19 cellular contexts compared by ENCODE assay signal in genomic region chr2:171515672-171516298, GRCh38. TPM values are rescaled to one million over a fixed set of nuclear protein-coding genes. Genes with fewer than 3 reads are reported as not detected.
DNase-seq lines count a peak whose midpoint lies in the region; ATAC-seq and TF ChIP-seq lines count a peak whose summit lies in the region.
"Had no signal": no experiment of that assay in that cellular context is flagged by ENCODE, and none has a peak within 500 bp of the region (broad histone marks: within the 10 kb centered on the region; RNA-seq: fewer than 3 reads in every experiment).

No MANE protein-coding gene starts in this region.

- H3K36me3 ChIP-seq in mucosa of descending colon (ENCODE audit: low read depth) (no peaks in the 10 kb centered on the region), ascending aorta (no peaks in the 10 kb centered on the region)
- H3K36me3 ChIP-seq: BLaER1, right atrium auricular region had no signal

- no peaks in the 10 kb centered on the region for H3K27me3 ChIP-seq in ascending aorta
- H3K27me3 ChIP-seq: right atrium auricular region had no signal

- no peak overlapping the region for H3K27ac ChIP-seq in ascending aorta
- H3K27ac ChIP-seq: BLaER1, coronary artery, right atrium auricular region had no signal

- peak overlapping the region; percentile 49 for H3K27ac Mint-ChIP-seq in dendritic cell treated with granulocyte-macrophage colony-stimulating factor and Interleukin-4, amounts not matched to agents 40 ng/mL and 50 ng/mL, for 4 days
- H3K27ac Mint-ChIP-seq: activated CD4-positive, alpha-beta memory T cell treated with anti-CD3 and anti-CD28 coated beads, Interleukin-2, amount 10 ng/mL, durations not matched to agents 7 days and 5 days; naive B cell; stimulated activated naive CD8-positive, alpha-beta T cell treated with anti-CD3 and anti-CD28 coated beads, Interleukin-15, Interleukin-2, amounts not matched to agents 100 ng/mL and 50 ng/mL, for 24 hours had no signal

- DNase-seq in EL (peak; percentile 79), RPMI7951 (ENCODE audit: low read depth) (peak; percentile 86), mucosa of descending colon (no peak), midbrain (lab: John Stamatoyannopoulos, UW) (no peak), NCI-H1417 treated with DMSO at 0.1 percent for 48 hours (lab: John Stamatoyannopoulos, UW) (no peak), GM19240 (ENCODE audit: insufficient read length, low spot score) (no peak), ascending aorta (ENCODE audit: low spot score in 2 of 2) (no peak)
- DNase-seq: activated CD4-positive, alpha-beta memory T cell treated with anti-CD3 and anti-CD28 coated beads, Interleukin-2, amount 10 ng/mL, durations not matched to agents 7 days and 5 days; activated naive CD4-positive, alpha-beta T cell treated with Interleukin-2 at 50 U/mL for 16 hours; DMS79 treated with DMSO at 0.1 percent for 48 hours; kidney glomerular epithelial cell; naive B cell; NCI-H510A; RPMI8226 had no signal

- intact Hi-C loops in dendritic cell treated with granulocyte-macrophage colony-stimulating factor and Interleukin-4, amounts not matched to agents 40 ng/mL and 50 ng/mL, for 4 days (cut with micrococcal nuclease): no loop called here
- intact Hi-C loops in mucosa of descending colon (cut with DNase I, micrococcal nuclease) (no loop called here), ascending aorta (cut with DNase I) (no loop called here)

- H3K4me3 ChIP-seq in mucosa of descending colon (no peak overlapping the region), ascending aorta (no peak overlapping the region)
- H3K4me3 ChIP-seq: BLaER1, coronary artery, right atrium auricular region had no signal

- no peaks in the 10 kb centered on the region for H3K4me1 ChIP-seq in mucosa of descending colon (ENCODE audit: low read depth)
- no peaks in the 10 kb centered on the region for H3K4me1 ChIP-seq in ascending aorta

- H3K27me3 Mint-ChIP-seq in dendritic cell treated with granulocyte-macrophage colony-stimulating factor and Interleukin-4, amounts not matched to agents 40 ng/mL and 50 ng/mL, for 4 days: peaks cover 1% of the 10 kb centered on the region

- no peak overlapping the region for H3K4me3 Mint-ChIP-seq in dendritic cell treated with granulocyte-macrophage colony-stimulating factor and Interleukin-4, amounts not matched to agents 40 ng/mL and 50 ng/mL, for 4 days
- H3K4me3 Mint-ChIP-seq: activated CD4-positive, alpha-beta memory T cell treated with anti-CD3 and anti-CD28 coated beads, Interleukin-2, amount 10 ng/mL, durations not matched to agents 7 days and 5 days; naive B cell; stimulated activated naive CD8-positive, alpha-beta T cell treated with anti-CD3 and anti-CD28 coated beads, Interleukin-15, Interleukin-2, amounts not matched to agents 100 ng/mL and 50 ng/mL, for 24 hours had no signal

- peaks cover 47% of the 10 kb centered on the region for H3K4me1 Mint-ChIP-seq in dendritic cell treated with granulocyte-macrophage colony-stimulating factor and Interleukin-4, amounts not matched to agents 40 ng/mL and 50 ng/mL, for 4 days (ENCODE audit: low read depth)

- no peaks in the 10 kb centered on the region for H3K36me3 Mint-ChIP-seq in dendritic cell treated with granulocyte-macrophage colony-stimulating factor and Interleukin-4, amounts not matched to agents 40 ng/mL and 50 ng/mL, for 4 days (ENCODE audit: low read depth)
- H3K36me3 Mint-ChIP-seq: naive B cell had no signal

- no peak for TF ChIP-seq CTCF in mucosa of descending colon (IDR thresholded peaks at IDR 0.05)
- no peak for TF ChIP-seq CTCF in ascending aorta (IDR thresholded peaks at IDR 0.05)

- H3K9me3 Mint-ChIP-seq in dendritic cell treated with granulocyte-macrophage colony-stimulating factor and Interleukin-4, amounts not matched to agents 40 ng/mL and 50 ng/mL, for 4 days: no peaks in the 10 kb centered on the region
- H3K9me3 Mint-ChIP-seq: activated CD4-positive, alpha-beta memory T cell treated with anti-CD3 and anti-CD28 coated beads, Interleukin-2, amount 10 ng/mL, durations not matched to agents 7 days and 5 days; naive B cell; stimulated activated naive CD8-positive, alpha-beta T cell treated with anti-CD3 and anti-CD28 coated beads, Interleukin-15, Interleukin-2, amounts not matched to agents 100 ng/mL and 50 ng/mL, for 24 hours had no signal

- peak; percentile 56 for ATAC-seq in mucosa of descending colon

- H3K9me3 ChIP-seq in mucosa of descending colon (no peaks in the 10 kb centered on the region), ascending aorta (no peaks in the 10 kb centered on the region)
- H3K9me3 ChIP-seq: right atrium auricular region had no signal

RNA-seq across cellular contexts. Expression of gene CYBRD1, which starts 6.5 kb away (rescaled TPM):
- total RNA-seq in RPMI7951 (2014; rRNA removed; shearing (Covaris generic)): 125 and 139 TPM in 2 replicates
- 100 to 1,000 TPM in 1 of 3 donors, 10 to 100 TPM in 2; 24.7 to 103 (median 36.5) TPM for total RNA-seq in mucosa of descending colon
- 222 TPM for total RNA-seq in ascending aorta

Comparison
In these comparisons a context has a peak if more than half of its experiments do, and no peak if none do; other contexts are left out.
1. DNase-seq: peak in EL (single experiment) and RPMI7951 (single experiment); none in mucosa of descending colon (0 of 3), midbrain (single experiment), NCI-H1417 treated with DMSO at 0.1 percent for 48 hours (single experiment), GM19240 (single experiment) and ascending aorta (0 of 2).